2 cellular contexts compared by ENCODE assay signal in the genomic region with DNA sequence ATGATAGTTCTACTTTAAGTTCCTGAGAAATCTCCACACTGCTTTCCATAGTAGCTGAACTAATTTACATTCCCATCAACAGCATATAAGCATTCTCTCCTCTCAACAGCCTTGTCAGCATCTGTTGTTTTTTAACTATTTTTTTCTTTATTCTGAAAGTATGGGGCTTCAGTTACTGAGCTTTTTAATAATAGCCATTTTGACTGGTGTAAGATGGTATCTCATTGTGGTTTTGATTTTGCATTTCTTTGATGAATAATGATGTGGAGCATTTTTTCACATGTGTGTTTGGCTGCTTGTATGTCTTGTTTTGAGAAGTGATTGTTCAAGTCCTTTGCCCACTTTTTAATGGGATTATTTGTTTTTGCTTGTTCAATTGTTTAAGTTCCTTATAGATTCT.
TF ChIP-seq lines count a peak whose summit lies in the region.

No MANE protein-coding gene starts in this region.

TF ChIP-seq in SK-N-SH, 30 proteins besides CTCF, POLR2A, EP300 and RAD21 (continued from another document):
- TF ChIP-seq, protein P1, sequence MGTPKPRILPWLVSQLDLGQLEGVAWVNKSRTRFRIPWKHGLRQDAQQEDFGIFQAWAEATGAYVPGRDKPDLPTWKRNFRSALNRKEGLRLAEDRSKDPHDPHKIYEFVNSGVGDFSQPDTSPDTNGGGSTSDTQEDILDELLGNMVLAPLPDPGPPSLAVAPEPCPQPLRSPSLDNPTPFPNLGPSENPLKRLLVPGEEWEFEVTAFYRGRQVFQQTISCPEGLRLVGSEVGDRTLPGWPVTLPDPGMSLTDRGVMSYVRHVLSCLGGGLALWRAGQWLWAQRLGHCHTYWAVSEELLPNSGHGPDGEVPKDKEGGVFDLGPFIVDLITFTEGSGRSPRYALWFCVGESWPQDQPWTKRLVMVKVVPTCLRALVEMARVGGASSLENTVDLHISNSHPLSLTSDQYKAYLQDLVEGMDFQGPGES (IDR thresholded peaks at IDR 0.05; ENCODE audit: low read depth, low read length): no peak
- TF ChIP-seq RFX5 (IDR thresholded peaks at IDR 0.05; ENCODE audit: low read length) (no peak), MEF2A (IDR thresholded peaks at IDR 0.05; ENCODE audit: borderline replicate concordance, low read depth) (no peak), ELF1 (IDR thresholded peaks at IDR 0.05) (no peak), TCF12 (IDR thresholded peaks at IDR 0.05) (peak; percentile 13; the same call in 1 of the 2 replicates)

TF ChIP-seq in SK-N-SH treated with all-trans-retinoic acid at 6 μM for 48 hours, 23 proteins besides CTCF, POLR2A, EP300 and RAD21:
- TF ChIP-seq, protein P2, sequence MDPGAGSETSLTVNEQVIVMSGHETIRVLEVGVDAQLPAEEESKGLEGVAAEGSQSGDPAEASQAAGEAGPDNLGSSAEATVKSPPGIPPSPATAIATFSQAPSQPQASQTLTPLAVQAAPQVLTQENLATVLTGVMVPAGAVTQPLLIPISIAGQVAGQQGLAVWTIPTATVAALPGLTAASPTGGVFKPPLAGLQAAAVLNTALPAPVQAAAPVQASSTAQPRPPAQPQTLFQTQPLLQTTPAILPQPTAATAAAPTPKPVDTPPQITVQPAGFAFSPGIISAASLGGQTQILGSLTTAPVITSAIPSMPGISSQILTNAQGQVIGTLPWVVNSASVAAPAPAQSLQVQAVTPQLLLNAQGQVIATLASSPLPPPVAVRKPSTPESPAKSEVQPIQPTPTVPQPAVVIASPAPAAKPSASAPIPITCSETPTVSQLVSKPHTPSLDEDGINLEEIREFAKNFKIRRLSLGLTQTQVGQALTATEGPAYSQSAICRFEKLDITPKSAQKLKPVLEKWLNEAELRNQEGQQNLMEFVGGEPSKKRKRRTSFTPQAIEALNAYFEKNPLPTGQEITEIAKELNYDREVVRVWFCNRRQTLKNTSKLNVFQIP (CRISPR knock-in tag; IDR thresholded peaks at IDR 0.05; ENCODE audit: borderline replicate concordance, low read depth): no peak
- TF ChIP-seq, protein P3, sequence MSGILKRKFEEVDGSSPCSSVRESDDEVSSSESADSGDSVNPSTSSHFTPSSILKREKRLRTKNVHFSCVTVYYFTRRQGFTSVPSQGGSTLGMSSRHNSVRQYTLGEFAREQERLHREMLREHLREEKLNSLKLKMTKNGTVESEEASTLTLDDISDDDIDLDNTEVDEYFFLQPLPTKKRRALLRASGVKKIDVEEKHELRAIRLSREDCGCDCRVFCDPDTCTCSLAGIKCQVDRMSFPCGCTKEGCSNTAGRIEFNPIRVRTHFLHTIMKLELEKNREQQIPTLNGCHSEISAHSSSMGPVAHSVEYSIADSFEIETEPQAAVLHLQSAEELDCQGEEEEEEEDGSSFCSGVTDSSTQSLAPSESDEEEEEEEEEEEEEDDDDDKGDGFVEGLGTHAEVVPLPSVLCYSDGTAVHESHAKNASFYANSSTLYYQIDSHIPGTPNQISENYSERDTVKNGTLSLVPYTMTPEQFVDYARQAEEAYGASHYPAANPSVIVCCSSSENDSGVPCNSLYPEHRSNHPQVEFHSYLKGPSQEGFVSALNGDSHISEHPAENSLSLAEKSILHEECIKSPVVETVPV (CRISPR knock-in tag; IDR thresholded peaks at IDR 0.05): no peak
- TF ChIP-seq ESRRG (CRISPR knock-in tag; IDR thresholded peaks at IDR 0.05) (no peak), ZFP30 (CRISPR knock-in tag; IDR thresholded peaks at IDR 0.05) (no peak), GLIS3 (CRISPR knock-in tag; IDR thresholded peaks at IDR 0.05) (no peak), ZC3H10 (CRISPR knock-in tag; IDR thresholded peaks at IDR 0.05) (no peak), ZNF8 (CRISPR knock-in tag; IDR thresholded peaks at IDR 0.05) (no peak), ZNF70 (CRISPR knock-in tag; IDR thresholded peaks at IDR 0.05) (no peak)
- TF ChIP-seq, protein P4, sequence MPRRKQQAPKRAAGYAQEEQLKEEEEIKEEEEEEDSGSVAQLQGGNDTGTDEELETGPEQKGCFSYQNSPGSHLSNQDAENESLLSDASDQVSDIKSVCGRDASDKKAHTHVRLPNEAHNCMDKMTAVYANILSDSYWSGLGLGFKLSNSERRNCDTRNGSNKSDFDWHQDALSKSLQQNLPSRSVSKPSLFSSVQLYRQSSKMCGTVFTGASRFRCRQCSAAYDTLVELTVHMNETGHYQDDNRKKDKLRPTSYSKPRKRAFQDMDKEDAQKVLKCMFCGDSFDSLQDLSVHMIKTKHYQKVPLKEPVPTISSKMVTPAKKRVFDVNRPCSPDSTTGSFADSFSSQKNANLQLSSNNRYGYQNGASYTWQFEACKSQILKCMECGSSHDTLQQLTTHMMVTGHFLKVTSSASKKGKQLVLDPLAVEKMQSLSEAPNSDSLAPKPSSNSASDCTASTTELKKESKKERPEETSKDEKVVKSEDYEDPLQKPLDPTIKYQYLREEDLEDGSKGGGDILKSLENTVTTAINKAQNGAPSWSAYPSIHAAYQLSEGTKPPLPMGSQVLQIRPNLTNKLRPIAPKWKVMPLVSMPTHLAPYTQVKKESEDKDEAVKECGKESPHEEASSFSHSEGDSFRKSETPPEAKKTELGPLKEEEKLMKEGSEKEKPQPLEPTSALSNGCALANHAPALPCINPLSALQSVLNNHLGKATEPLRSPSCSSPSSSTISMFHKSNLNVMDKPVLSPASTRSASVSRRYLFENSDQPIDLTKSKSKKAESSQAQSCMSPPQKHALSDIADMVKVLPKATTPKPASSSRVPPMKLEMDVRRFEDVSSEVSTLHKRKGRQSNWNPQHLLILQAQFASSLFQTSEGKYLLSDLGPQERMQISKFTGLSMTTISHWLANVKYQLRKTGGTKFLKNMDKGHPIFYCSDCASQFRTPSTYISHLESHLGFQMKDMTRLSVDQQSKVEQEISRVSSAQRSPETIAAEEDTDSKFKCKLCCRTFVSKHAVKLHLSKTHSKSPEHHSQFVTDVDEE (CRISPR knock-in tag; IDR thresholded peaks at IDR 0.05): no peak
- TF ChIP-seq, protein P5, sequence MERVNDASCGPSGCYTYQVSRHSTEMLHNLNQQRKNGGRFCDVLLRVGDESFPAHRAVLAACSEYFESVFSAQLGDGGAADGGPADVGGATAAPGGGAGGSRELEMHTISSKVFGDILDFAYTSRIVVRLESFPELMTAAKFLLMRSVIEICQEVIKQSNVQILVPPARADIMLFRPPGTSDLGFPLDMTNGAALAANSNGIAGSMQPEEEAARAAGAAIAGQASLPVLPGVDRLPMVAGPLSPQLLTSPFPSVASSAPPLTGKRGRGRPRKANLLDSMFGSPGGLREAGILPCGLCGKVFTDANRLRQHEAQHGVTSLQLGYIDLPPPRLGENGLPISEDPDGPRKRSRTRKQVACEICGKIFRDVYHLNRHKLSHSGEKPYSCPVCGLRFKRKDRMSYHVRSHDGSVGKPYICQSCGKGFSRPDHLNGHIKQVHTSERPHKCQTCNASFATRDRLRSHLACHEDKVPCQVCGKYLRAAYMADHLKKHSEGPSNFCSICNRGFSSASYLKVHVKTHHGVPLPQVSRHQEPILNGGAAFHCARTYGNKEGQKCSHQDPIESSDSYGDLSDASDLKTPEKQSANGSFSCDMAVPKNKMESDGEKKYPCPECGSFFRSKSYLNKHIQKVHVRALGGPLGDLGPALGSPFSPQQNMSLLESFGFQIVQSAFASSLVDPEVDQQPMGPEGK (CRISPR knock-in tag; IDR thresholded peaks at IDR 0.05; ENCODE audit: borderline replicate concordance): no peak
TF ChIP-seq in SK-N-SH treated with all-trans-retinoic acid at 6 μM for 48 hours: peak in this region for 0.
